ENCODE assay signal across 10 cellular contexts in genomic region chr17:74744349-74744713, GRCh38. TPM values are rescaled to one million over a fixed set of nuclear protein-coding genes. Genes with fewer than 3 reads are reported as not detected.
DNase-seq lines count a peak whose midpoint lies in the region; ATAC-seq and TF ChIP-seq lines count a peak whose summit lies in the region.
"Had no signal": no experiment of that assay in that cellular context is flagged by ENCODE, and none has a peak within 500 bp of the region (broad histone marks: within the 10 kb centered on the region; RNA-seq: fewer than 3 reads in every experiment).

No MANE protein-coding gene starts in this region.

- POLR2A ChIA-PET in CD8-positive, alpha-beta memory T cell (lab: Charles Lee): interaction anchor here (0.7 to 4.7 kb wide), 3 partner anchors 15 to 47 kb away, joined by 3 to 25 read pairs (median 4); a partner anchor contains a TSS
- POLR2A ChIA-PET in activated CD4-positive, alpha-beta memory T cell treated with anti-CD3 and anti-CD28 coated beads, Interleukin-2, amount 10 ng/mL, durations not matched to agents 7 days and 5 days (lab: Charles Lee): interaction anchor here (1.2 to 9.2 kb wide), 6 partner anchors 10 to 128 kb away, joined by 3 to 98 read pairs (median 12); partner anchors contain the start of genes FDXR and NAT9
- POLR2A ChIA-PET in naive thymus-derived CD8-positive, alpha-beta T cell (lab: Charles Lee): interaction anchor here (0.6 to 13.2 kb wide), 8 partner anchors 7 to 268 kb away, joined by 3 to 231 read pairs (median 8); partner anchors contain the start of genes MRPL58, NAT9 and RAB37

- H3K9me3 Mint-ChIP-seq in CD8-positive, alpha-beta memory T cell: peaks cover 0 to 2% (median 0%) of the 10 kb centered on the region in 5 donors
- H3K9me3 Mint-ChIP-seq in activated CD4-positive, alpha-beta memory T cell treated with anti-CD3 and anti-CD28 coated beads, Interleukin-2, amount 10 ng/mL, durations not matched to agents 7 days and 5 days: no peaks in the 10 kb centered on the region
- H3K9me3 Mint-ChIP-seq in naive thymus-derived CD8-positive, alpha-beta T cell: no peaks in the 10 kb centered on the region
- H3K9me3 Mint-ChIP-seq in osteocyte (ENCODE audit: unreplicated experiment): no peaks in the 10 kb centered on the region

- intact Hi-C loops in uterus (cut with DNase I; ENCODE audit: low total_unique reads): loop anchor here (10.0 kb wide), 2 partner anchors 120 to 210 kb away; no protein-coding TSS in a partner anchor

- H3K27ac Mint-ChIP-seq in CD8-positive, alpha-beta memory T cell: peak overlapping the region; percentile 73 to 95 (median 88)
- peak overlapping the region; percentile 91 for H3K27ac Mint-ChIP-seq in activated CD4-positive, alpha-beta memory T cell treated with anti-CD3 and anti-CD28 coated beads, Interleukin-2, amount 10 ng/mL, durations not matched to agents 7 days and 5 days
- H3K27ac Mint-ChIP-seq in naive thymus-derived CD8-positive, alpha-beta T cell: peak overlapping the region; percentile 61 to 99 (median 95)
- H3K27ac Mint-ChIP-seq in osteocyte (ENCODE audit: unreplicated experiment): no peak overlapping the region

- no peak for TF ChIP-seq POLR2A in uterus (IDR thresholded peaks at IDR 0.05)

- peak overlapping the region in 8 of 11 experiments; percentile 34 to 99 (median 88); a peak in 12 of 22 replicates for H3K27ac ChIP-seq in BLaER1 treated with 17β-estradiol and CSF1 and Interleukin-3, amounts not matched to agents 10 nM and 100 nM
- no peak overlapping the region for H3K27ac ChIP-seq in CD8-positive, alpha-beta memory T cell (ENCODE audit: low read depth, low read length)
- no peak overlapping the region for H3K27ac ChIP-seq in uterus
- H3K27ac ChIP-seq: cardiac muscle cell had no signal

- H3K4me1 ChIP-seq in BLaER1 treated with 17β-estradiol and CSF1 and Interleukin-3, amounts not matched to agents 10 nM and 100 nM: peaks cover 84 to 93% (median 88%) of the 10 kb centered on the region in 10 experiments
- peaks cover 85% of the 10 kb centered on the region for H3K4me1 ChIP-seq in CD8-positive, alpha-beta memory T cell (ENCODE audit: insufficient read depth, low read length)
- H3K4me1 ChIP-seq in uterus: no peaks in the 10 kb centered on the region

- H3K9me3 ChIP-seq in BLaER1 treated with 17β-estradiol and CSF1 and Interleukin-3, amounts not matched to agents 10 nM and 100 nM (replicated peaks in 1 of 11): no peaks in the 10 kb centered on the region
- H3K9me3 ChIP-seq in CD8-positive, alpha-beta memory T cell (ENCODE audit: low read length): no peaks in the 10 kb centered on the region
- no peaks in the 10 kb centered on the region for H3K9me3 ChIP-seq in uterus
- H3K9me3 ChIP-seq: mucosa of descending colon had no signal

- no peak for ATAC-seq in naive thymus-derived CD8-positive, alpha-beta T cell
- ATAC-seq in HG03097 (IDR thresholded peaks at IDR 0.05; ENCODE audit: low FRiP score, unreplicated experiment): no peak

- H3K9ac ChIP-seq in BLaER1 treated with 17β-estradiol and CSF1 and Interleukin-3, amounts not matched to agents 10 nM and 100 nM: peak overlapping the region in 8 of 11 experiments; percentile 17 to 60 (median 35); a peak in 10 of 22 replicates

- peak overlapping the region; percentile 48 to 87 (median 75) for H3K4me3 Mint-ChIP-seq in CD8-positive, alpha-beta memory T cell
- no peak overlapping the region for H3K4me3 Mint-ChIP-seq in activated CD4-positive, alpha-beta memory T cell treated with anti-CD3 and anti-CD28 coated beads, Interleukin-2, amount 10 ng/mL, durations not matched to agents 7 days and 5 days
- H3K4me3 Mint-ChIP-seq in naive thymus-derived CD8-positive, alpha-beta T cell: peak overlapping the region; percentile 40 to 88 (median 75)
- H3K4me3 Mint-ChIP-seq in osteocyte (ENCODE audit: unreplicated experiment): no peak overlapping the region

- H3K36me3 ChIP-seq in BLaER1 treated with 17β-estradiol and CSF1 and Interleukin-3, amounts not matched to agents 10 nM and 100 nM: peaks cover 0 to 47% (median 9%) of the 10 kb centered on the region in 11 experiments; a peak in 11 of 22 replicates
- no peaks in the 10 kb centered on the region for H3K36me3 ChIP-seq in CD8-positive, alpha-beta memory T cell (ENCODE audit: insufficient read depth, low read length)
- H3K36me3 ChIP-seq in uterus: no peaks in the 10 kb centered on the region
- H3K36me3 ChIP-seq: cardiac muscle cell had no signal

- H3K27me3 ChIP-seq in BLaER1 treated with 17β-estradiol and CSF1 and Interleukin-3, amounts not matched to agents 10 nM and 100 nM: peaks cover 0 to 31% (median 18%) of the 10 kb centered on the region in 11 experiments; a peak in 13 of 22 replicates
- no peaks in the 10 kb centered on the region for H3K27me3 ChIP-seq in CD8-positive, alpha-beta memory T cell (ENCODE audit: insufficient read depth, low read length, poor library complexity, severe bottlenecking)
- H3K27me3 ChIP-seq in uterus: no peaks in the 10 kb centered on the region
- H3K27me3 ChIP-seq: cardiac muscle cell had no signal

- H3K4me2 ChIP-seq in BLaER1 treated with 17β-estradiol and CSF1 and Interleukin-3, amounts not matched to agents 10 nM and 100 nM: peak overlapping the region; percentile 97 to 100 (median 98)

- no peaks in the 10 kb centered on the region for H3K27me3 Mint-ChIP-seq in CD8-positive, alpha-beta memory T cell
- H3K27me3 Mint-ChIP-seq in activated CD4-positive, alpha-beta memory T cell treated with anti-CD3 and anti-CD28 coated beads, Interleukin-2, amount 10 ng/mL, durations not matched to agents 7 days and 5 days: no peaks in the 10 kb centered on the region
- H3K27me3 Mint-ChIP-seq in naive thymus-derived CD8-positive, alpha-beta T cell: no peaks in the 10 kb centered on the region
- peaks cover 2% of the 10 kb centered on the region for H3K27me3 Mint-ChIP-seq in osteocyte (ENCODE audit: unreplicated experiment)

- CTCF ChIA-PET in CD8-positive, alpha-beta memory T cell (lab: Charles Lee): interaction anchor here (0.9 to 4.7 kb wide), 16 partner anchors 8 to 126 kb away, joined by 3 to 99 read pairs (median 8); partner anchors contain the start of genes NAT9 and RAB37
- CTCF ChIA-PET in activated CD4-positive, alpha-beta memory T cell treated with anti-CD3 and anti-CD28 coated beads, Interleukin-2, amount 10 ng/mL, durations not matched to agents 7 days and 5 days (lab: Charles Lee): interaction anchor here (0.5 to 4.7 kb wide), 12 partner anchors 7 to 236 kb away, joined by 3 to 77 read pairs (median 22); partner anchors contain the start of genes NAT9 and RAB37

- H3K4me1 Mint-ChIP-seq in CD8-positive, alpha-beta memory T cell: peaks cover 71 to 79% (median 75%) of the 10 kb centered on the region in 3 donors
- H3K4me1 Mint-ChIP-seq in activated CD4-positive, alpha-beta memory T cell treated with anti-CD3 and anti-CD28 coated beads, Interleukin-2, amount 10 ng/mL, durations not matched to agents 7 days and 5 days: peaks cover 78% of the 10 kb centered on the region
- H3K4me1 Mint-ChIP-seq in naive thymus-derived CD8-positive, alpha-beta T cell: peaks cover 34 to 80% (median 78%) of the 10 kb centered on the region in 4 donors
- H3K4me1 Mint-ChIP-seq in osteocyte (ENCODE audit: unreplicated experiment): peaks cover 38% of the 10 kb centered on the region

- TF ChIP-seq CTCF in uterus (IDR thresholded peaks at IDR 0.05): no peak
- TF ChIP-seq CTCF in osteocyte (IDR thresholded peaks at IDR 0.05): no peak

- H4K20me1 ChIP-seq in BLaER1 treated with 17β-estradiol and CSF1 and Interleukin-3, amounts not matched to agents 10 nM and 100 nM: peaks cover 9 to 23% (median 9%) of the 10 kb centered on the region in 11 experiments; a peak in 21 of 22 replicates

- H3K4me3 ChIP-seq in BLaER1 treated with 17β-estradiol and CSF1 and Interleukin-3, amounts not matched to agents 10 nM and 100 nM: peak overlapping the region in 2 of 10 experiments; percentile 1 to 12; a peak in 2 of 20 replicates
- peak overlapping the region; percentile 11 for H3K4me3 ChIP-seq in CD8-positive, alpha-beta memory T cell (ENCODE audit: low read length)
- no peak overlapping the region for H3K4me3 ChIP-seq in uterus
- H3K4me3 ChIP-seq: cardiac muscle cell, mucosa of descending colon had no signal

- peaks cover 0 to 14% (median 2%) of the 10 kb centered on the region in 3 donors for H3K36me3 Mint-ChIP-seq in CD8-positive, alpha-beta memory T cell
- H3K36me3 Mint-ChIP-seq in activated CD4-positive, alpha-beta memory T cell treated with anti-CD3 and anti-CD28 coated beads, Interleukin-2, amount 10 ng/mL, durations not matched to agents 7 days and 5 days (ENCODE audit: low read depth): peaks cover 28% of the 10 kb centered on the region
- peaks cover 0 to 1% (median 0%) of the 10 kb centered on the region in 3 donors for H3K36me3 Mint-ChIP-seq in naive thymus-derived CD8-positive, alpha-beta T cell
- H3K36me3 Mint-ChIP-seq in osteocyte (ENCODE audit: unreplicated experiment): no peaks in the 10 kb centered on the region

- DNase-seq in CD8-positive, alpha-beta memory T cell: no peak
- no peak for DNase-seq in activated CD4-positive, alpha-beta memory T cell treated with anti-CD3 and anti-CD28 coated beads, Interleukin-2, amount 10 ng/mL, durations not matched to agents 7 days and 5 days
- no peak for DNase-seq in naive thymus-derived CD8-positive, alpha-beta T cell
- DNase-seq in NCI-H1105 treated with DMSO at 0.1 percent for 48 hours (lab: John Stamatoyannopoulos, UW): no peak
- DNase-seq in uterus: no peak
- DNase-seq in osteocyte (ENCODE audit: extremely low spot score, unreplicated experiment): no peak

RNA-seq across cellular contexts. Expression of gene NHERF1, which starts 4.1 kb away (rescaled TPM):
- total RNA-seq in CD8-positive, alpha-beta memory T cell: 100 to 1,000 TPM; 131 to 133 TPM
- 674 TPM for polyA plus RNA-seq in CD8-positive, alpha-beta memory T cell
- 100 to 1,000 TPM; 320 to 328 TPM for total RNA-seq in activated CD4-positive, alpha-beta memory T cell treated with anti-CD3 and anti-CD28 coated beads, Interleukin-2, amount 10 ng/mL, durations not matched to agents 7 days and 5 days
- total RNA-seq in naive thymus-derived CD8-positive, alpha-beta T cell: 100 to 1,000 TPM; 158 to 164 TPM
- polyA plus RNA-seq in naive thymus-derived CD8-positive, alpha-beta T cell: 100 to 1,000 TPM; 277 to 351 (median 324) TPM
- total RNA-seq in uterus: 10 to 100 TPM in 3 of 4 donors, 1 to 10 TPM in 1; 3.3 to 16.9 (median 12.0) TPM
- 117 and 125 TPM in 2 replicates for total RNA-seq in osteocyte

RNA-seq across cellular contexts. Expression of gene RAB37, which starts 7.3 kb away (rescaled TPM):
- total RNA-seq in CD8-positive, alpha-beta memory T cell: 1 to 10 TPM; 5.8 to 6.0 TPM
- 125 TPM for polyA plus RNA-seq in CD8-positive, alpha-beta memory T cell
- 10 to 100 TPM; 56.1 to 58.5 TPM for total RNA-seq in activated CD4-positive, alpha-beta memory T cell treated with anti-CD3 and anti-CD28 coated beads, Interleukin-2, amount 10 ng/mL, durations not matched to agents 7 days and 5 days
- total RNA-seq in naive thymus-derived CD8-positive, alpha-beta T cell: 10 to 100 TPM; 34.0 to 35.9 TPM
- 100 to 1,000 TPM in 1 of 3 donors, 10 to 100 TPM in 2; 55.3 to 108 (median 76.0) TPM for polyA plus RNA-seq in naive thymus-derived CD8-positive, alpha-beta T cell
- total RNA-seq in uterus (1 to 10 TPM in 3 of 4 donors, under 1 TPM in 1; under 0.01 to 5.0 (median 1.7) TPM), osteocyte (not detected in 2 replicates)

RNA-seq across cellular contexts. Expression of gene CD300LF, which starts 31.6 kb away (rescaled TPM):
- total RNA-seq in CD8-positive, alpha-beta memory T cell: not detected
- polyA plus RNA-seq in CD8-positive, alpha-beta memory T cell: not detected
- not detected for total RNA-seq in activated CD4-positive, alpha-beta memory T cell treated with anti-CD3 and anti-CD28 coated beads, Interleukin-2, amount 10 ng/mL, durations not matched to agents 7 days and 5 days
- under 1 TPM in 1 of 2 experiments, not detected in 1; 0.36 TPM for total RNA-seq in naive thymus-derived CD8-positive, alpha-beta T cell
- polyA plus RNA-seq in naive thymus-derived CD8-positive, alpha-beta T cell: not detected
- total RNA-seq in uterus: under 1 TPM in 2 of 4 donors, not detected in 2; 0.27 to 0.41 TPM
- not detected in 2 replicates for total RNA-seq in osteocyte
- total RNA-seq: cardiac muscle cell had no signal
- polyA plus RNA-seq: cardiac muscle cell had no signal

RNA-seq across cellular contexts. Expression of gene NAT9, which starts 31.8 kb away (rescaled TPM):
- total RNA-seq in CD8-positive, alpha-beta memory T cell: 10 to 100 TPM; 42.7 to 44.5 TPM
- 17.1 TPM for polyA plus RNA-seq in CD8-positive, alpha-beta memory T cell
- 10 to 100 TPM; 32.1 to 32.3 TPM for total RNA-seq in activated CD4-positive, alpha-beta memory T cell treated with anti-CD3 and anti-CD28 coated beads, Interleukin-2, amount 10 ng/mL, durations not matched to agents 7 days and 5 days
- 10 to 100 TPM; 66.5 to 71.5 TPM for total RNA-seq in naive thymus-derived CD8-positive, alpha-beta T cell
- polyA plus RNA-seq in naive thymus-derived CD8-positive, alpha-beta T cell: 10 to 100 TPM in 2 of 3 donors, 1 to 10 TPM in 1; 9.8 to 28.3 (median 20.2) TPM
- 10 to 100 TPM in 3 of 4 donors, 1 to 10 TPM in 1; 5.4 to 53.3 (median 33.9) TPM for total RNA-seq in uterus
- 48.6 and 52.5 TPM in 2 replicates for total RNA-seq in osteocyte

Comparison
In these comparisons a context has a peak if more than half of its experiments do, and no peak if none do; other contexts are left out.
1. H3K27ac ChIP-seq: peak in BLaER1 treated with 17β-estradiol and CSF1 and Interleukin-3, amounts not matched to agents 10 nM and 100 nM (8 of 11); none in CD8-positive, alpha-beta memory T cell (single experiment) and uterus (0 of 2).
2. H3K4me3 Mint-ChIP-seq: peak in CD8-positive, alpha-beta memory T cell (7 of 7) and naive thymus-derived CD8-positive, alpha-beta T cell (10 of 10); none in activated CD4-positive, alpha-beta memory T cell treated with anti-CD3 and anti-CD28 coated beads, Interleukin-2, amount 10 ng/mL, durations not matched to agents 7 days and 5 days (single experiment) and osteocyte (single experiment).
3. RNA of gene RAB37, which starts 7.3 kb away (total RNA-seq): 56.1 to 58.5 TPM in activated CD4-positive, alpha-beta memory T cell treated with anti-CD3 and anti-CD28 coated beads, Interleukin-2, amount 10 ng/mL, durations not matched to agents 7 days and 5 days and 34.0 to 35.9 TPM in naive thymus-derived CD8-positive, alpha-beta T cell; 5.8 to 6.0 TPM in CD8-positive, alpha-beta memory T cell, under 0.01 to 5.0 TPM in uterus and not detected in osteocyte; every median in the first group is over 4 times any median in the second.